19 cellular contexts compared by ENCODE assay signal in genomic region chr6:90119618-90120017, GRCh38.
"Had no signal": no experiment of that assay in that cellular context is flagged by ENCODE, and none has a peak within 500 bp of the region (broad histone marks: within the 10 kb centered on the region; RNA-seq: fewer than 3 reads in every experiment).

No MANE protein-coding gene starts in this region.

- H3K36me3 ChIP-seq: brain microvascular endothelial cell, heart left ventricle, right atrium auricular region, spleen, upper lobe of left lung, vagina had no signal

- H3K27me3 ChIP-seq: brain microvascular endothelial cell, heart left ventricle, right atrium auricular region, spleen, upper lobe of left lung, vagina had no signal

- H3K27ac ChIP-seq: brain microvascular endothelial cell, heart left ventricle, right atrium auricular region, spleen, upper lobe of left lung, vagina had no signal

- H3K9me3 ChIP-seq: right atrium auricular region, upper lobe of left lung, vagina had no signal

- ATAC-seq: activated CD4-positive, alpha-beta T cell treated with anti-CD3 and anti-CD28 coated beads for 36 hours; heart left ventricle; natural killer cell treated with Interleukin-12 subunit alpha and Interleukin-12 subunit beta and Interleukin-15 and Interleukin-18, amount 100 ng/mL, for 72 hours; stimulated activated naive CD8-positive, alpha-beta T cell treated with anti-CD3 and anti-CD28 coated beads, Interleukin-15, amount 100 ng/mL, for 72 hours had no signal

- DNase-seq: activated CD4-positive, alpha-beta T cell treated with anti-CD3 and anti-CD28 coated beads for 36 hours; activated CD4-positive, CD25-positive, alpha-beta regulatory T cell; activated CD8-positive, alpha-beta memory T cell treated with anti-CD3 and anti-CD28 coated beads for 24 hours; activated gamma-delta T cell; activated naive CD8-positive, alpha-beta T cell treated with anti-CD3 and anti-CD28 coated beads, Interleukin-2, amount 10 ng/mL, durations not matched to agents 7 days and 5 days; activated T-cell treated with anti-CD3 and anti-CD28 coated beads, Interleukin-2, amount 50 U/mL, for 1 hour; amniotic stem cell; brain microvascular endothelial cell; heart left ventricle; spleen; stimulated activated naive CD8-positive, alpha-beta T cell treated with anti-CD3 and anti-CD28 coated beads, Interleukin-15, amount 100 ng/mL, for 72 hours; substantia nigra; T-helper 1 cell; upper lobe of left lung had no signal

- H3K27me3 Mint-ChIP-seq: activated CD4-positive, alpha-beta T cell treated with anti-CD3 and anti-CD28 coated beads for 36 hours; activated naive CD8-positive, alpha-beta T cell treated with anti-CD3 and anti-CD28 coated beads, Interleukin-2, amount 10 ng/mL, durations not matched to agents 7 days and 5 days; stimulated activated naive CD8-positive, alpha-beta T cell treated with anti-CD3 and anti-CD28 coated beads, Interleukin-15, amount 100 ng/mL, for 72 hours had no signal

- H3K27ac Mint-ChIP-seq: activated CD4-positive, alpha-beta T cell treated with anti-CD3 and anti-CD28 coated beads for 36 hours; activated naive CD8-positive, alpha-beta T cell treated with anti-CD3 and anti-CD28 coated beads, Interleukin-2, amount 10 ng/mL, durations not matched to agents 7 days and 5 days; mesothelial cell of epicardium; natural killer cell treated with Interleukin-12 subunit alpha and Interleukin-12 subunit beta and Interleukin-15 and Interleukin-18, amount 100 ng/mL, for 72 hours; stimulated activated naive CD8-positive, alpha-beta T cell treated with anti-CD3 and anti-CD28 coated beads, Interleukin-15, amount 100 ng/mL, for 72 hours; T-helper 2 cell treated with Interferon-gamma antibody and Interleukin-4, amounts not matched to agents 5 μg/mL and 100 μg/mL, for 36 hours had no signal

- H3K4me1 ChIP-seq: heart left ventricle, upper lobe of left lung, vagina had no signal

- H3K4me3 Mint-ChIP-seq: activated CD4-positive, alpha-beta T cell treated with anti-CD3 and anti-CD28 coated beads for 36 hours; activated naive CD8-positive, alpha-beta T cell treated with anti-CD3 and anti-CD28 coated beads, Interleukin-2, amount 10 ng/mL, durations not matched to agents 7 days and 5 days; mesothelial cell of epicardium; natural killer cell treated with Interleukin-12 subunit alpha and Interleukin-12 subunit beta and Interleukin-15 and Interleukin-18, amount 100 ng/mL, for 72 hours; stimulated activated naive CD8-positive, alpha-beta T cell treated with anti-CD3 and anti-CD28 coated beads, Interleukin-15, amount 100 ng/mL, for 72 hours; T-helper 2 cell treated with Interferon-gamma antibody and Interleukin-4, amounts not matched to agents 5 μg/mL and 100 μg/mL, for 36 hours had no signal

- H3K4me3 ChIP-seq: heart left ventricle, right atrium auricular region, spleen, upper lobe of left lung, vagina had no signal
